6 cellular contexts compared by ENCODE assay signal in genomic region chr11:95728790-95729189, GRCh38.
"Had no signal": no experiment of that assay in that cellular context is flagged by ENCODE, and none has a peak within 500 bp of the region (broad histone marks: within the 10 kb centered on the region; RNA-seq: fewer than 3 reads in every experiment).

No MANE protein-coding gene starts in this region.

- H3K36me3 Mint-ChIP-seq: IgD-negative memory B cell had no signal

- FAIRE-seq: HTR-8/SVneo, K562 had no signal

- H3K4me3 Mint-ChIP-seq: IgD-negative memory B cell had no signal

- H3K9me3 Mint-ChIP-seq: IgD-negative memory B cell had no signal

- DNase-seq: KBM-7, KG1 had no signal

- ATAC-seq: K562 had no signal

- H3K4me3 ChIP-seq: K562 had no signal

- H3K27me3 Mint-ChIP-seq: IgD-negative memory B cell had no signal

- H3K27ac ChIP-seq: HL-60 had no signal

- H3K27ac Mint-ChIP-seq: IgD-negative memory B cell had no signal
